Comparison of ENCODE assay signal across 8 cellular contexts in the genomic region with DNA sequence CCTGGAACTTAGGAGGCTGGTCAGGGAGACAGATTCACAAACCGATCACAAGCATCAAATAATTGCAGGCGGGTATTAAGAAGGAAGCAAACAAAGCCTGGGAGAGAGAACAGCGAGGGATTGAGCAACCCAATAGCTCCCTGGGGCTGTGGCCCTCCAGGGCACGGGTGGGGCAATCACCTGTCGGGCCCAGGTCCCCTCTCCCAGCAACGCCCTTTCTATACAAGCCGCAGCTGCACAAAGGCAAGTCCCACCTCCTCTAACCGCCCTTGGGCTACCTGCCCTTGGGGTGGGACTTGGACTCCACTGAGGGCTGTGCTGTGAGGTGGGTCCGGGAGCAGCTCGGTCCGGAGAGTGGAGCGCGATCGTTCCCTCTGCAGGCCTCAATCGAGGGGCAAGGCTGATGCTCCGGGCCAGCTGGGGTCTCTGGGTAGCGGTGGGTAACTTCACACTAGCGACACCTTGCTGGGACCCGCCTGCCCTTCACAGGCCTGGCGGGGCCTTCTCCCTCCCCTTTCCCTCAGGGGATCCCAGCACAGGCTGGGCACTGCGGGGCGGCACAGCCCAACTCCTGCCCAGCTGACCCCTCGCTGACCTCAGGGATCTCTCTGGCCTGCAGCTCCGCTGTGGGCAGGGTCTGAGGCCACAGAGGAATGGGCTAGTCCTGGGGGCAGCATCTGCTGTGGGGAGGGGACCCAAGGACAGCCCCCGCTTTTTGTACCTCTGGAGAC. TPM values are rescaled to one million over a fixed set of nuclear protein-coding genes. Genes with fewer than 3 reads are reported as not detected.
DNase-seq lines count a peak whose midpoint lies in the region; ATAC-seq and TF ChIP-seq lines count a peak whose summit lies in the region.

No MANE protein-coding gene starts in this region.

- peak; percentile 98 for DNase-seq in DMS53 (lab: John Stamatoyannopoulos, UW)
- DNase-seq in NCI-H1417 treated with DMSO at 0.1 percent for 48 hours (lab: John Stamatoyannopoulos, UW) = peak; percentile 63
- DNase-seq in brain microvascular endothelial cell = no peak
- no peak for DNase-seq in 8988T
- DNase-seq in HPDE6-E6E7 (ENCODE audit: extremely low spot score) = no peak

- ATAC-seq in GM18498 (IDR thresholded peaks at IDR 0.05; ENCODE audit: unreplicated experiment) (no peak), HG03432 (IDR thresholded peaks at IDR 0.05; ENCODE audit: unreplicated experiment) (no peak)

- no peak for TF ChIP-seq CTCF in brain microvascular endothelial cell (IDR thresholded peaks at IDR 0.05; ENCODE audit: low read depth, low read length, missing control alignments)

- peak overlapping the region; percentile 31 for H3K27ac ChIP-seq in brain microvascular endothelial cell
- peak overlapping the region; percentile 67 for H3K27ac ChIP-seq in mesodermal cell (ENCODE audit: low read depth, low read length, severe bottlenecking)

- peaks cover 31% of the 10 kb centered on the region for H3K4me1 ChIP-seq in mesodermal cell (ENCODE audit: control insufficient read depth, insufficient read depth, low read length, poor library complexity, severe bottlenecking)

- H3K4me3 ChIP-seq in brain microvascular endothelial cell (ENCODE audit: low read depth, low read length) = no peak overlapping the region
- no peak overlapping the region for H3K4me3 ChIP-seq in mesodermal cell (ENCODE audit: extremely low read depth, insufficient read depth, low read length, poor library complexity, severe bottlenecking)

- 77 to 81% methylated on average over 12 to 19 of the region's 25 CpGs for WGBS in mesodermal cell (ENCODE audit: insufficient coverage in 2 of 2), 2 experiments

- in situ Hi-C loops in brain microvascular endothelial cell (cut with HindIII; ENCODE audit: low pct_ligation_motif_present, low sequenced_read_pairs) = no loop called here

- H3K36me3 ChIP-seq in brain microvascular endothelial cell (replicated peaks) (peaks cover 29% of the 10 kb centered on the region), mesodermal cell (ENCODE audit: control insufficient read depth, insufficient read depth, low read length) (peaks cover 31% of the 10 kb centered on the region)

- no peaks in the 10 kb centered on the region for H3K9me3 ChIP-seq in mesodermal cell (ENCODE audit: control insufficient read depth, low read length)

- H3K27me3 ChIP-seq in brain microvascular endothelial cell (replicated peaks) = no peaks in the 10 kb centered on the region

RNA-seq across cellular contexts. Expression of a gene that starts 8.0 kb away (rescaled TPM):
- 267 TPM for polyA plus RNA-seq in mesodermal cell (2013, experiment 1 of 2)
- polyA plus RNA-seq in mesodermal cell (2013, experiment 2 of 2) = 253 TPM

RNA-seq across cellular contexts. Expression of a gene that starts 8.3 kb away (rescaled TPM):
- 31.8 TPM for polyA plus RNA-seq in mesodermal cell (2013, experiment 1 of 2)
- polyA plus RNA-seq in mesodermal cell (2013, experiment 2 of 2) = 32.2 TPM

RNA-seq across cellular contexts. Expression of a gene that starts 11.3 kb away (rescaled TPM):
- polyA plus RNA-seq in mesodermal cell (2013, experiment 1 of 2) = 10.3 TPM
- 6.5 TPM for polyA plus RNA-seq in mesodermal cell (2013, experiment 2 of 2)

RNA-seq across cellular contexts. Expression of a gene that starts 18.6 kb away (rescaled TPM):
- 256 TPM for polyA plus RNA-seq in mesodermal cell (2013, experiment 1 of 2)
- polyA plus RNA-seq in mesodermal cell (2013, experiment 2 of 2) = 197 TPM

RNA-seq across cellular contexts. Expression of a gene that starts 18.8 kb away (rescaled TPM):
- not detected for polyA plus RNA-seq in mesodermal cell (2013, experiment 1 of 2)
- polyA plus RNA-seq in mesodermal cell (2013, experiment 2 of 2) = not detected

Comparison
In these comparisons a context has a peak if more than half of its experiments do, and no peak if none do; other contexts are left out.
1. DNase-seq: peak in DMS53 (single experiment) and NCI-H1417 treated with DMSO at 0.1 percent for 48 hours (single experiment); none in brain microvascular endothelial cell (single experiment), 8988T (single experiment) and HPDE6-E6E7 (single experiment).